1 cellular context compared by ENCODE assay signal in genomic region chr7:41261081-41261480, GRCh38.
TF ChIP-seq lines count a peak whose summit lies in the region.

No MANE protein-coding gene starts in this region.

TF ChIP-seq in GM12878, 131 proteins besides CTCF, POLR2A, EP300 and RAD21:
- TF ChIP-seq SPI1 (IDR thresholded peaks at IDR 0.05; ENCODE audit: borderline replicate concordance, insufficient read depth, low read depth, low read length) = peak; percentile 31; the same call in 1 of the 2 replicates
- TF ChIP-seq CBX5 (IDR thresholded peaks at IDR 0.05; ENCODE audit: low read depth) = no peak
TF ChIP-seq in GM12878: peak in this region for 1.
